In the genomic region with DNA sequence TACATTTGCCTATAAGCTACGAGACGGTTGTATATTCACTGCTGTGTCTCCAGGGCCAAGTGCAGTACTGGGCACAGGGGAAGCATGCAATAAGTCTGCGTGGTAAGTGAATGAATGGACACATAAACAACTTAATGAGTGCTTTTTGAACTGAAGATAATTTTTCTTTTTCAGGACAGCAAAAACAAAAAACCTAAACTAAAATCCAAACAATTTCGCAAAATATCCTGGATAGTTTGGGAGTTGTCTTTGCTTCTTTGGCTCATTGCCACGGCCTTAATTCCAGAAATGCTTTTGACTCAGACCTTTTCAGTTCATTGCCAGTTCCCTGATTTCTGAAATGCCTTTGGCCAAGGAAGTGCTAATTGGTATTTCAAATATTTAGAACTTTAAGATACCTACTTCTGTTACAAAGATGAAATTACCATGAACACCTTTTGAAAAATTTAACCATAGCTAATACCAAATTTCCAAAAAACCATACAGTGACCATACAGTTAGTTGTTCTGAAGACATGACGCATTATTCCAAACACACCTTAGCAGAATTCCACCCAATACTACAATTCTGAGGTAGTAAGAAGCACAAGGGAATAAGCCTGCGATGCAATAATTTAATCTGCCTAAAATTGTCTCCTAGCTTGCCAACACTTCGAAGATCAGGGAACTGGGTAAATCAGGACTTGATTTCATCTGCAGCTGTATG, we compare ENCODE assay signal across 14 cellular contexts. TPM values are rescaled to one million over a fixed set of nuclear protein-coding genes. Genes with fewer than 3 reads are reported as not detected.
DNase-seq lines count a peak whose midpoint lies in the region; ATAC-seq and TF ChIP-seq lines count a peak whose summit lies in the region.
"Had no signal": no experiment of that assay in that cellular context is flagged by ENCODE, and none has a peak within 500 bp of the region (broad histone marks: within the 10 kb centered on the region; RNA-seq: fewer than 3 reads in every experiment).

No MANE protein-coding gene starts in this region.

- H3K27me3 Mint-ChIP-seq in endothelial cell (ENCODE audit: unreplicated experiment) (peaks cover 2% of the 10 kb centered on the region), T-cell (peaks cover 0 to 20% of the 10 kb centered on the region in 2 donors)

- H3K36me3 Mint-ChIP-seq in endothelial cell (ENCODE audit: low read depth, unreplicated experiment), result peaks cover 25% of the 10 kb centered on the region
- H3K36me3 Mint-ChIP-seq in T-cell, result no peaks in the 10 kb centered on the region
- H3K36me3 Mint-ChIP-seq: naive B cell had no signal

- no peaks in the 10 kb centered on the region for H3K27me3 ChIP-seq in muscle layer of colon (ENCODE audit: control insufficient read depth in 1 of 2, insufficient read depth in 2 of 2, low read length in 2 of 2)
- H3K27me3 ChIP-seq: uterus had no signal

- no peak overlapping the region for H3K4me3 ChIP-seq in muscle layer of colon (ENCODE audit: low read depth in 1 of 2, low read length in 2 of 2)
- H3K4me3 ChIP-seq: uterus had no signal

- POLR2A ChIA-PET in T-cell (lab: Charles Lee), result no interaction called here

- CTCF ChIA-PET in T-cell (lab: Charles Lee), result no interaction called here

- peak overlapping the region; percentile 27 for H3K27ac ChIP-seq in muscle layer of colon (ENCODE audit: low read depth, low read length)

- ATAC-seq in HG03439 (IDR thresholded peaks at IDR 0.05; ENCODE audit: unreplicated experiment) (no peak), T-cell (replicated peaks in 1 of 4) (no peak)

- H3K27ac Mint-ChIP-seq in endothelial cell (ENCODE audit: unreplicated experiment), result peak overlapping the region; percentile 28
- no peak overlapping the region for H3K27ac Mint-ChIP-seq in T-cell
- H3K27ac Mint-ChIP-seq: B cell, naive B cell had no signal

- H3K9me3 Mint-ChIP-seq in endothelial cell (ENCODE audit: unreplicated experiment) (no peaks in the 10 kb centered on the region), T-cell (no peaks in the 10 kb centered on the region)
- H3K9me3 Mint-ChIP-seq: naive B cell had no signal

- H3K4me1 Mint-ChIP-seq in endothelial cell (ENCODE audit: unreplicated experiment), result peaks cover 61% of the 10 kb centered on the region
- H3K4me1 Mint-ChIP-seq in T-cell, result no peaks in the 10 kb centered on the region
- H3K4me1 Mint-ChIP-seq: B cell, naive B cell had no signal

- peak; percentile 49 for DNase-seq in AG08395 (ENCODE audit: low spot score)
- DNase-seq in LoVo (ENCODE audit: low spot score), result peak; percentile 13
- DNase-seq in endothelial cell (ENCODE audit: low spot score), result no peak
- no peak for DNase-seq in globus pallidus (ENCODE audit: low spot score)
- DNase-seq in GM19240 (ENCODE audit: insufficient read length, low spot score), result no peak
- no peak for DNase-seq in T-cell
- DNase-seq: DMS79; effector CD8-positive, alpha-beta T cell; naive B cell; NCI-H2171 treated with DMSO at 0.1 percent for 48 hours; uterus had no signal

- no peak for TF ChIP-seq CTCF in endothelial cell (IDR thresholded peaks at IDR 0.05; ENCODE audit: unreplicated experiment)

- H3K9ac ChIP-seq in muscle layer of colon (ENCODE audit: low read length), result no peak overlapping the region

- H3K36me3 ChIP-seq in muscle layer of colon (ENCODE audit: insufficient read depth, low read length), result no peaks in the 10 kb centered on the region
- H3K36me3 ChIP-seq: uterus had no signal

- no peaks in the 10 kb centered on the region for H3K9me3 ChIP-seq in muscle layer of colon (ENCODE audit: low read length)
- H3K9me3 ChIP-seq: uterus had no signal

- peaks cover 40% of the 10 kb centered on the region for H3K4me1 ChIP-seq in muscle layer of colon (ENCODE audit: insufficient read depth, low read length)
- H3K4me1 ChIP-seq: uterus had no signal

- H3K4me3 Mint-ChIP-seq in endothelial cell (ENCODE audit: unreplicated experiment) (peak overlapping the region; percentile 56), T-cell (no peak overlapping the region)
- H3K4me3 Mint-ChIP-seq: B cell, naive B cell had no signal

RNA-seq across cellular contexts. Expression of a gene that starts 42.8 kb away (rescaled TPM):
- 448 TPM for total RNA-seq in endothelial cell (ENCODE audit: unreplicated experiment)
- under 1 TPM in 1 of 5 donors, not detected in 4; 0.16 TPM for total RNA-seq in T-cell
- total RNA-seq: B cell had no signal

Comparison
In these comparisons a context has a peak if more than half of its experiments do, and no peak if none do; other contexts are left out.
1. DNase-seq: peak in AG08395 (single experiment) and LoVo (single experiment); none in endothelial cell (single experiment), globus pallidus (single experiment), GM19240 (single experiment) and T-cell (0 of 34).
2. RNA of a gene that starts 42.8 kb away (total RNA-seq): 448 TPM in endothelial cell (single experiment); 0.16 TPM in T-cell; every median in the first group is over 100 times any median in the second.